In genomic region chr14:104019806-104020205, GRCh38 we compare ENCODE assay signal across 19 cellular contexts.
"Had no signal": no experiment of that assay in that cellular context is flagged by ENCODE, and none has a peak within 500 bp of the region (broad histone marks: within the 10 kb centered on the region; RNA-seq: fewer than 3 reads in every experiment).

No MANE protein-coding gene starts in this region.

- H3K36me3 ChIP-seq: colonic mucosa, lower lobe of right lung, neutrophil, pancreas, right lobe of liver, suprapubic skin had no signal

- H3K9me3 ChIP-seq: colonic mucosa, lower lobe of right lung, neutrophil, pancreas, right lobe of liver, suprapubic skin had no signal

- H3K4me3 ChIP-seq: colonic mucosa, lower lobe of right lung, pancreas, right lobe of liver, suprapubic skin had no signal

- H3K27me3 ChIP-seq: colonic mucosa, pancreas, right lobe of liver had no signal

- H3K9me3 Mint-ChIP-seq: dendritic cell treated with granulocyte-macrophage colony-stimulating factor and Interleukin-4, amounts not matched to agents 40 ng/mL and 50 ng/mL, for 4 days; natural killer cell; stimulated activated naive CD8-positive, alpha-beta T cell treated with anti-CD3 and anti-CD28 coated beads, Interleukin-15, amount 100 ng/mL, for 72 hours; type B pancreatic cell had no signal

- H3K4me3 Mint-ChIP-seq: dendritic cell treated with granulocyte-macrophage colony-stimulating factor and Interleukin-4, amounts not matched to agents 40 ng/mL and 50 ng/mL, for 4 days; natural killer cell; stimulated activated naive CD8-positive, alpha-beta T cell treated with anti-CD3 and anti-CD28 coated beads, Interleukin-15, amount 100 ng/mL, for 72 hours; type B pancreatic cell had no signal

- H3K4me1 Mint-ChIP-seq: natural killer cell; stimulated activated naive CD8-positive, alpha-beta T cell treated with anti-CD3 and anti-CD28 coated beads, Interleukin-15, amount 100 ng/mL, for 72 hours had no signal

- H3K27ac ChIP-seq: colonic mucosa, lower lobe of right lung, neutrophil, pancreas, right lobe of liver, suprapubic skin had no signal

- H3K36me3 Mint-ChIP-seq: natural killer cell, type B pancreatic cell had no signal

- DNase-seq: colonic mucosa; effector CD8-positive, alpha-beta T cell; erythroblast; left ventricle myocardium superior; lower lobe of right lung; natural killer cell; pancreas; right lobe of liver; small intestine; stimulated activated CD4-positive, alpha-beta T cell treated with anti-CD3 and anti-CD28 coated beads, Interleukin-1b, Interleukin-23, amount 100 ng/mL, for 48 hours; stimulated activated CD4-positive, alpha-beta T cell treated with anti-CD3 and anti-CD28 coated beads, Interleukin-4, amount 100 ng/mL, for 1 hour; stimulated activated CD8-positive, alpha-beta memory T cell treated with anti-CD3 and anti-CD28 coated beads, Interleukin-4, amount 100 ng/mL, for 48 hours; stimulated activated naive CD4-positive, alpha-beta T cell; stimulated activated naive CD8-positive, alpha-beta T cell treated with anti-CD3 and anti-CD28 coated beads, Interleukin-15, amount 100 ng/mL, for 72 hours had no signal

- H3K4me1 ChIP-seq: colonic mucosa, lower lobe of right lung, pancreas, right lobe of liver, suprapubic skin had no signal

- H3K27me3 Mint-ChIP-seq: dendritic cell treated with granulocyte-macrophage colony-stimulating factor and Interleukin-4, amounts not matched to agents 40 ng/mL and 50 ng/mL, for 4 days had no signal

- H3K27ac Mint-ChIP-seq: dendritic cell treated with granulocyte-macrophage colony-stimulating factor and Interleukin-4, amounts not matched to agents 40 ng/mL and 50 ng/mL, for 4 days; natural killer cell; progenitor cell of endocrine pancreas; stimulated activated naive CD8-positive, alpha-beta T cell treated with anti-CD3 and anti-CD28 coated beads, Interleukin-15, amount 100 ng/mL, for 72 hours; type B pancreatic cell had no signal
